6 cellular contexts compared by ENCODE assay signal in the genomic region with DNA sequence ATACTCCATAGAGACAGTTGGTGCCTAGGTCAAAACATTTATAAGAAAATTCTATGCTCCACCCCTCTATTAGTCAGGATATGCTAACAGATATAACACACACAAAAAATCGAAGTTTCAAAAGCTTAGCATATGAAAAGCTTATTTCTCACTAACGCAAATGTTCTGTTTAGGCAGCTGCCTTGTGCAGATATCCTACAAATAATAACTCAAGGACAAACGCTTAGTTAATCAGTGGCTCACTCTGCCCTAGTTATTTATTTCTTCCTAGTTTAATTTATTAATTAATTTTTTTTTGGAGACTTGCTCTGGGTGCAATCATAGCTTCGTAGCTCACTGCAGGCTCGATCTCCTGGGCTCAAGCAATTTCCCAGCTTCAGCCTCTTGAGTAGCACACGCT.
"Had no signal": no experiment of that assay in that cellular context is flagged by ENCODE, and none has a peak within 500 bp of the region (broad histone marks: within the 10 kb centered on the region; RNA-seq: fewer than 3 reads in every experiment).

No MANE protein-coding gene starts in this region.

- H3K27ac ChIP-seq: HL-60 had no signal

- ATAC-seq: K562 had no signal

- H3K4me3 ChIP-seq: K562 had no signal

- FAIRE-seq: HepG2, HTR-8/SVneo, K562 had no signal

- DNase-seq: IMR-90, KBM-7 had no signal
